13 cellular contexts compared by ENCODE assay signal in the genomic region with DNA sequence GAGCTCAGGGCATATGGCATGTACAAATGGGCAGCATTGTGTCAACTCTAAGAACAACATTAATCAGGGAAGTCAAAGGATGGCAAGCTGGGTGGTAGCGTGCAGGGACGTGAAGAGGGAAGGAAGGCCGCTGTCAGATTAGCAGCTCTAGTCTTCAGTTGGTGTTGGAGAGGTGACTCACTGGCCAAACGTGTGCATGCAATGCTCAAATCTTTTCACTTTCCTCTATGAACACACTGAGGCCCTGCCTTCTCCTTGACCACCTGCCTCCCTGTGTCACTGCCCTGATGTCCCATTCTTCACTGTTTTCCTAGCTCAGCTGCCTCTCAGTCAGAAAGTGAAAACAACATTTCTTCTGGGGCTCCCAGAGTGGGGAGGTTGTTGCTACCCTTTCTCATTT. TPM values are rescaled to one million over a fixed set of nuclear protein-coding genes. Genes with fewer than 3 reads are reported as not detected.
A peak's percentile ranks its signal among the peaks of the same experiment; 100 is the strongest.
DNase-seq lines count a peak whose midpoint lies in the region; ATAC-seq and TF ChIP-seq lines count a peak whose summit lies in the region.
"Had no signal": no experiment of that assay in that cellular context is flagged by ENCODE, and none has a peak within 500 bp of the region (broad histone marks: within the 10 kb centered on the region; RNA-seq: fewer than 3 reads in every experiment).

No MANE protein-coding gene starts in this region.

- H3K27me3 ChIP-seq in right lobe of liver: no peaks in the 10 kb centered on the region
- H3K27me3 ChIP-seq: cardiac muscle cell had no signal

- intact Hi-C loops in right lobe of liver (cut with DNase I): no loop called here

- H3K36me3 ChIP-seq in right lobe of liver: no peaks in the 10 kb centered on the region
- H3K36me3 ChIP-seq: cardiac muscle cell had no signal

- ATAC-seq in right lobe of liver (peak in 1 of 4 donors; percentile 46), GM19397 (IDR thresholded peaks at IDR 0.05; ENCODE audit: unreplicated experiment) (no peak)
- no peak for ATAC-seq in effector memory CD8-positive, alpha-beta T cell (replicated peaks)
- no peak for ATAC-seq in activated T-cell treated with anti-CD3 and anti-CD28 coated beads, Interleukin-2, amount 50 U/mL, for 4 hours

- H3K27ac ChIP-seq in VCaP: peak overlapping the region; percentile 90
- H3K27ac ChIP-seq in right lobe of liver: peak overlapping the region; percentile 65 to 82 (median 65)
- H3K27ac ChIP-seq: cardiac muscle cell had no signal

- H3K4me3 Mint-ChIP-seq in effector memory CD8-positive, alpha-beta T cell: no peak overlapping the region
- H3K4me3 Mint-ChIP-seq in activated T-cell treated with anti-CD3 and anti-CD28 coated beads, Interleukin-2, amount 50 U/mL, for 4 hours: no peak overlapping the region
- H3K4me3 Mint-ChIP-seq: memory B cell had no signal

- H3K27ac Mint-ChIP-seq in effector memory CD8-positive, alpha-beta T cell: no peak overlapping the region
- H3K27ac Mint-ChIP-seq: memory B cell had no signal

- no peak for TF ChIP-seq POLR2A in right lobe of liver (IDR thresholded peaks at IDR 0.05)

- no peaks in the 10 kb centered on the region for H3K36me3 Mint-ChIP-seq in effector memory CD8-positive, alpha-beta T cell (ENCODE audit: insufficient read depth)
- no peaks in the 10 kb centered on the region for H3K36me3 Mint-ChIP-seq in activated T-cell treated with anti-CD3 and anti-CD28 coated beads, Interleukin-2, amount 50 U/mL, for 4 hours (ENCODE audit: insufficient read depth)

- no peaks in the 10 kb centered on the region for H3K9me3 Mint-ChIP-seq in effector memory CD8-positive, alpha-beta T cell
- no peaks in the 10 kb centered on the region for H3K9me3 Mint-ChIP-seq in activated T-cell treated with anti-CD3 and anti-CD28 coated beads, Interleukin-2, amount 50 U/mL, for 4 hours
- H3K9me3 Mint-ChIP-seq: memory B cell had no signal

- H3K9me3 ChIP-seq in right lobe of liver: no peaks in the 10 kb centered on the region

- H3K4me3 ChIP-seq in right lobe of liver: no peak overlapping the region
- H3K4me3 ChIP-seq: cardiac muscle cell, smooth muscle cell had no signal

- 35% methylated on average over 4 of the region's 4 CpGs for WGBS in right lobe of liver (ENCODE audit: insufficient coverage, low coverage, low lambda C conversion rate, missing lambda C conversion rate)

- peaks cover 0 to 14% of the 10 kb centered on the region in 2 donors for H3K27me3 Mint-ChIP-seq in effector memory CD8-positive, alpha-beta T cell
- no peaks in the 10 kb centered on the region for H3K27me3 Mint-ChIP-seq in activated T-cell treated with anti-CD3 and anti-CD28 coated beads, Interleukin-2, amount 50 U/mL, for 4 hours (ENCODE audit: low read depth)

- H3K4me1 Mint-ChIP-seq in effector memory CD8-positive, alpha-beta T cell (ENCODE audit: low read depth in 2 of 2): peaks cover 6 to 9% of the 10 kb centered on the region in 2 donors
- peaks cover 8% of the 10 kb centered on the region for H3K4me1 Mint-ChIP-seq in activated T-cell treated with anti-CD3 and anti-CD28 coated beads, Interleukin-2, amount 50 U/mL, for 4 hours (ENCODE audit: low read depth)

- TF ChIP-seq CTCF in VCaP (conservative IDR thresholded peaks at IDR 0.05): no peak
- TF ChIP-seq CTCF in right lobe of liver (IDR thresholded peaks at IDR 0.05): no peak

- peaks cover 0 to 78% (median 37%) of the 10 kb centered on the region in 4 donors for H3K4me1 ChIP-seq in right lobe of liver

- DNase-seq in AML-193 (lab: John Stamatoyannopoulos, UW): peak; percentile 27 to 35
- peak; percentile 25 for DNase-seq in HT1080 (ENCODE audit: low read depth)
- DNase-seq in right lobe of liver: no peak
- no peak for DNase-seq in effector memory CD8-positive, alpha-beta T cell
- DNase-seq in central memory CD4-positive, alpha-beta T cell: no peak
- DNase-seq in activated T-cell treated with anti-CD3 and anti-CD28 coated beads, Interleukin-2, amount 50 U/mL, for 4 hours: no peak
- DNase-seq: activated T-cell treated with anti-CD3 and anti-CD28 coated beads, Interleukin-2, amount 50 U/mL, for 48 hours; NCI-H1694 had no signal

RNA-seq across cellular contexts. Expression of gene PIGR, which starts 5.9 kb away (rescaled TPM):
- 0.13 TPM in 1 of 2 replicates, not detected in the other for total RNA-seq in HT1080 (2014; rRNA removed; shearing (Covaris generic))
- 0.03 TPM in 2 replicates for polyA plus RNA-seq in HT1080 (2015; cell fraction: cytosol; rRNA removed)
- polyA plus RNA-seq in HT1080 (2015; cell fraction: nucleus; rRNA removed): 0.05 and 0.06 TPM in 2 replicates
- total RNA-seq in right lobe of liver: 100 to 1,000 TPM in 2 of 6 experiments, 10 to 100 TPM in 4; 20.6 to 134 (median 85.1) TPM
- total RNA-seq in activated T-cell treated with anti-CD3 and anti-CD28 coated beads, Interleukin-2, amount 50 U/mL, for 4 hours: 1 to 10 TPM; 1.6 to 3.0 (median 1.8) TPM
- total RNA-seq: cardiac muscle cell, smooth muscle cell had no signal
- polyA plus RNA-seq: cardiac muscle cell, smooth muscle cell had no signal

RNA-seq across cellular contexts. Expression of gene FCAMR, which starts 18.1 kb away (rescaled TPM):
- not detected in 2 replicates for total RNA-seq in HT1080 (2014; rRNA removed; shearing (Covaris generic))
- polyA plus RNA-seq in HT1080 (2015; cell fraction: cytosol; rRNA removed): not detected in 2 replicates
- not detected in 2 replicates for polyA plus RNA-seq in HT1080 (2015; cell fraction: nucleus; rRNA removed)
- 10 to 100 TPM in 1 of 6 experiments, 1 to 10 TPM in 4, under 1 TPM in 1; 0.44 to 31.1 (median 2.2) TPM for total RNA-seq in right lobe of liver
- not detected for total RNA-seq in activated T-cell treated with anti-CD3 and anti-CD28 coated beads, Interleukin-2, amount 50 U/mL, for 4 hours
- total RNA-seq: cardiac muscle cell, smooth muscle cell had no signal
- polyA plus RNA-seq: cardiac muscle cell, smooth muscle cell had no signal

RNA-seq across cellular contexts. Expression of gene FCMR, which starts 30.4 kb away (rescaled TPM):
- total RNA-seq in HT1080 (2014; rRNA removed; shearing (Covaris generic)): not detected in 2 replicates
- 1.1 and 1.2 TPM in 2 replicates for polyA plus RNA-seq in HT1080 (2015; cell fraction: cytosol; rRNA removed)
- polyA plus RNA-seq in HT1080 (2015; cell fraction: nucleus; rRNA removed): 0.07 and 0.22 TPM in 2 replicates
- total RNA-seq in right lobe of liver: 1 to 10 TPM in 5 of 6 experiments, under 1 TPM in 1; 0.80 to 3.2 (median 1.4) TPM
- 10 to 100 TPM; 24.7 to 41.7 (median 24.8) TPM for total RNA-seq in activated T-cell treated with anti-CD3 and anti-CD28 coated beads, Interleukin-2, amount 50 U/mL, for 4 hours
- total RNA-seq: cardiac muscle cell, smooth muscle cell had no signal
- polyA plus RNA-seq: cardiac muscle cell had no signal

RNA-seq across cellular contexts. Expression of gene IL24, which starts 54.9 kb away (rescaled TPM):
- total RNA-seq in HT1080 (2014; rRNA removed; shearing (Covaris generic)): 17.2 and 19.8 TPM in 2 replicates
- polyA plus RNA-seq in HT1080 (2015; cell fraction: cytosol; rRNA removed): 12.8 and 16.7 TPM in 2 replicates
- polyA plus RNA-seq in HT1080 (2015; cell fraction: nucleus; rRNA removed): 7.0 and 11.0 TPM in 2 replicates
- total RNA-seq in right lobe of liver: not detected
- total RNA-seq in activated T-cell treated with anti-CD3 and anti-CD28 coated beads, Interleukin-2, amount 50 U/mL, for 4 hours: 10 to 100 TPM; 11.9 to 30.7 (median 25.0) TPM
- total RNA-seq: cardiac muscle cell had no signal
- polyA plus RNA-seq: cardiac muscle cell had no signal

Comparison
In these comparisons a context has a peak if more than half of its experiments do, and no peak if none do; other contexts are left out.
1. DNase-seq: peak in AML-193 (2 of 2) and HT1080 (single experiment); none in right lobe of liver (0 of 3), effector memory CD8-positive, alpha-beta T cell (0 of 3), central memory CD4-positive, alpha-beta T cell (single experiment) and activated T-cell treated with anti-CD3 and anti-CD28 coated beads, Interleukin-2, amount 50 U/mL, for 4 hours (single experiment).
2. RNA of gene PIGR, which starts 5.9 kb away (total RNA-seq): 20.6 to 134 TPM in right lobe of liver; 1.6 to 3.0 TPM in activated T-cell treated with anti-CD3 and anti-CD28 coated beads, Interleukin-2, amount 50 U/mL, for 4 hours and 0.13 TPM in HT1080; every median in the first group is over 4 times any median in the second.
3. RNA of gene FCMR, which starts 30.4 kb away (total RNA-seq): 24.7 to 41.7 TPM in activated T-cell treated with anti-CD3 and anti-CD28 coated beads, Interleukin-2, amount 50 U/mL, for 4 hours; 0.80 to 3.2 TPM in right lobe of liver and not detected in HT1080; every median in the first group is over 4 times any median in the second.